In the genomic region with DNA sequence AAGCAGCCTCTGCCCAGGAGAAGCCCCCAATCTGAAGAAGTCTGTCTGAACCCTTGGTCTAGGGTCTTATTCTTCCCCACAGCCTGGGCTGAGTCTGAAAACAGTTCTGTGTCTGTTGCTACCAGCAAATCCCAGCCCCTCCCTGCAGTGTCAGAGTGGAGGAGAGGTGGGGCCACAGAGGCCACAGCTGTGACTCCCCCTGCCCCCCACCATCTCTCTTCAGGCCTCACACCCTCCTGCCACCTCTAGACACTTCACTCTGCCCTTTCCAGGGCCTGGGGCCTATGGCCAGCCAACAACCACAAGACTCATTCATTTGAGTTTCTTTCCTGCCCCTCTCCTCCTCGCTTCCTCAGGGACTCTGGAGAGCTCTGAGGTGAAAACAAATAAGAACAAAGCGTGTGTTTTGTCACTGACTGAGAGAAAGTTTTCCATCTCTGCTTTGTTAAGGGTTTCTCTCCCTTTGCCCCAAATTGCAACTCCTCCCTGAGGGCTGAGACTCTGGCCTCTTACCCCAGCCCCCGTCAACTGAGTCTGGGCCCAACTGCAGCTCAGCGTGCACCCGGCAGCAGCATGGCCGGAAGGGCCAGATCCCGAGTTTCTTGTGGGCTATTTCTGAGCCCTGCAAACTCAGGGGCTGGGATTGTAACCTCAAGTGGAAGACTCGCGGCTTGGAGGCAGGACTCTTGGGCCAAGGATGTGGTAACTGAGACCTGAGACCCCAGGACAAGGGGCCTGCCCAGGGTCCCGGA, we compare ENCODE assay signal across 2 cellular contexts.
TF ChIP-seq lines count a peak whose summit lies in the region.

No MANE protein-coding gene starts in this region.

TF ChIP-seq in SK-N-SH treated with all-trans-retinoic acid at 6 μM for 48 hours, 23 proteins besides CTCF, POLR2A, EP300 and RAD21 (continued from another document):
- TF ChIP-seq, protein P1, sequence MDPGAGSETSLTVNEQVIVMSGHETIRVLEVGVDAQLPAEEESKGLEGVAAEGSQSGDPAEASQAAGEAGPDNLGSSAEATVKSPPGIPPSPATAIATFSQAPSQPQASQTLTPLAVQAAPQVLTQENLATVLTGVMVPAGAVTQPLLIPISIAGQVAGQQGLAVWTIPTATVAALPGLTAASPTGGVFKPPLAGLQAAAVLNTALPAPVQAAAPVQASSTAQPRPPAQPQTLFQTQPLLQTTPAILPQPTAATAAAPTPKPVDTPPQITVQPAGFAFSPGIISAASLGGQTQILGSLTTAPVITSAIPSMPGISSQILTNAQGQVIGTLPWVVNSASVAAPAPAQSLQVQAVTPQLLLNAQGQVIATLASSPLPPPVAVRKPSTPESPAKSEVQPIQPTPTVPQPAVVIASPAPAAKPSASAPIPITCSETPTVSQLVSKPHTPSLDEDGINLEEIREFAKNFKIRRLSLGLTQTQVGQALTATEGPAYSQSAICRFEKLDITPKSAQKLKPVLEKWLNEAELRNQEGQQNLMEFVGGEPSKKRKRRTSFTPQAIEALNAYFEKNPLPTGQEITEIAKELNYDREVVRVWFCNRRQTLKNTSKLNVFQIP (CRISPR knock-in tag; IDR thresholded peaks at IDR 0.05; ENCODE audit: borderline replicate concordance, low read depth): no peak
- no peak for TF ChIP-seq CSRNP3 (CRISPR knock-in tag; IDR thresholded peaks at IDR 0.05)
- TF ChIP-seq, protein P2, sequence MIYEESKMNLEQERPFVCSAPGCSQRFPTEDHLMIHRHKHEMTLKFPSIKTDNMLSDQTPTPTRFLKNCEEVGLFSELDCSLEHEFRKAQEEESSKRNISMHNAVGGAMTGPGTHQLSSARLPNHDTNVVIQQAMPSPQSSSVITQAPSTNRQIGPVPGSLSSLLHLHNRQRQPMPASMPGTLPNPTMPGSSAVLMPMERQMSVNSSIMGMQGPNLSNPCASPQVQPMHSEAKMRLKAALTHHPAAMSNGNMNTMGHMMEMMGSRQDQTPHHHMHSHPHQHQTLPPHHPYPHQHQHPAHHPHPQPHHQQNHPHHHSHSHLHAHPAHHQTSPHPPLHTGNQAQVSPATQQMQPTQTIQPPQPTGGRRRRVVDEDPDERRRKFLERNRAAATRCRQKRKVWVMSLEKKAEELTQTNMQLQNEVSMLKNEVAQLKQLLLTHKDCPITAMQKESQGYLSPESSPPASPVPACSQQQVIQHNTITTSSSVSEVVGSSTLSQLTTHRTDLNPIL (CRISPR knock-in tag; IDR thresholded peaks at IDR 0.05; ENCODE audit: low read depth): no peak
- no peak for TF ChIP-seq PPARA (CRISPR knock-in tag; IDR thresholded peaks at IDR 0.05; ENCODE audit: borderline replicate concordance)
- TF ChIP-seq ZC3H10 (CRISPR knock-in tag; IDR thresholded peaks at IDR 0.05): no peak
- no peak for TF ChIP-seq ZFP30 (CRISPR knock-in tag; IDR thresholded peaks at IDR 0.05)
- no peak for TF ChIP-seq ZNF8 (CRISPR knock-in tag; IDR thresholded peaks at IDR 0.05)
- TF ChIP-seq OSR1 (CRISPR knock-in tag; IDR thresholded peaks at IDR 0.05): no peak
- TF ChIP-seq ESRRG (CRISPR knock-in tag; IDR thresholded peaks at IDR 0.05): no peak
- TF ChIP-seq ZNF70 (CRISPR knock-in tag; IDR thresholded peaks at IDR 0.05): no peak
- no peak for TF ChIP-seq ARNTL (CRISPR knock-in tag; IDR thresholded peaks at IDR 0.05; ENCODE audit: borderline replicate concordance, low read depth)
- no peak for TF ChIP-seq CSDC2 (CRISPR knock-in tag; IDR thresholded peaks at IDR 0.05)
- no peak for TF ChIP-seq ZFP3 (CRISPR knock-in tag; IDR thresholded peaks at IDR 0.05)
- no peak for TF ChIP-seq ZNF565 (CRISPR knock-in tag; conservative IDR thresholded peaks at IDR 0.05; ENCODE audit: low read depth)
- TF ChIP-seq RARB (CRISPR knock-in tag; IDR thresholded peaks at IDR 0.05): no peak
- TF ChIP-seq, protein P3, sequence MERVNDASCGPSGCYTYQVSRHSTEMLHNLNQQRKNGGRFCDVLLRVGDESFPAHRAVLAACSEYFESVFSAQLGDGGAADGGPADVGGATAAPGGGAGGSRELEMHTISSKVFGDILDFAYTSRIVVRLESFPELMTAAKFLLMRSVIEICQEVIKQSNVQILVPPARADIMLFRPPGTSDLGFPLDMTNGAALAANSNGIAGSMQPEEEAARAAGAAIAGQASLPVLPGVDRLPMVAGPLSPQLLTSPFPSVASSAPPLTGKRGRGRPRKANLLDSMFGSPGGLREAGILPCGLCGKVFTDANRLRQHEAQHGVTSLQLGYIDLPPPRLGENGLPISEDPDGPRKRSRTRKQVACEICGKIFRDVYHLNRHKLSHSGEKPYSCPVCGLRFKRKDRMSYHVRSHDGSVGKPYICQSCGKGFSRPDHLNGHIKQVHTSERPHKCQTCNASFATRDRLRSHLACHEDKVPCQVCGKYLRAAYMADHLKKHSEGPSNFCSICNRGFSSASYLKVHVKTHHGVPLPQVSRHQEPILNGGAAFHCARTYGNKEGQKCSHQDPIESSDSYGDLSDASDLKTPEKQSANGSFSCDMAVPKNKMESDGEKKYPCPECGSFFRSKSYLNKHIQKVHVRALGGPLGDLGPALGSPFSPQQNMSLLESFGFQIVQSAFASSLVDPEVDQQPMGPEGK (CRISPR knock-in tag; IDR thresholded peaks at IDR 0.05; ENCODE audit: borderline replicate concordance): no peak
- no peak for TF ChIP-seq TCF4 (CRISPR knock-in tag; IDR thresholded peaks at IDR 0.05; ENCODE audit: borderline replicate concordance)

TF ChIP-seq in SK-N-SH, 30 proteins besides CTCF, POLR2A, EP300 and RAD21 (continued from another document):
- TF ChIP-seq, protein P4, sequence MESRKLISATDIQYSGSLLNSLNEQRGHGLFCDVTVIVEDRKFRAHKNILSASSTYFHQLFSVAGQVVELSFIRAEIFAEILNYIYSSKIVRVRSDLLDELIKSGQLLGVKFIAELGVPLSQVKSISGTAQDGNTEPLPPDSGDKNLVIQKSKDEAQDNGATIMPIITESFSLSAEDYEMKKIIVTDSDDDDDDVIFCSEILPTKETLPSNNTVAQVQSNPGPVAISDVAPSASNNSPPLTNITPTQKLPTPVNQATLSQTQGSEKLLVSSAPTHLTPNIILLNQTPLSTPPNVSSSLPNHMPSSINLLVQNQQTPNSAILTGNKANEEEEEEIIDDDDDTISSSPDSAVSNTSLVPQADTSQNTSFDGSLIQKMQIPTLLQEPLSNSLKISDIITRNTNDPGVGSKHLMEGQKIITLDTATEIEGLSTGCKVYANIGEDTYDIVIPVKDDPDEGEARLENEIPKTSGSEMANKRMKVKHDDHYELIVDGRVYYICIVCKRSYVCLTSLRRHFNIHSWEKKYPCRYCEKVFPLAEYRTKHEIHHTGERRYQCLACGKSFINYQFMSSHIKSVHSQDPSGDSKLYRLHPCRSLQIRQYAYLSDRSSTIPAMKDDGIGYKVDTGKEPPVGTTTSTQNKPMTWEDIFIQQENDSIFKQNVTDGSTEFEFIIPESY (IDR thresholded peaks at IDR 0.05; ENCODE audit: borderline replicate concordance, low read depth): no peak
- TF ChIP-seq RFX5 (IDR thresholded peaks at IDR 0.05; ENCODE audit: low read length) (no peak), IRF3 (IDR thresholded peaks at IDR 0.05; ENCODE audit: low read depth, low read length) (no peak), GATA2 (CRISPR knock-in tag; IDR thresholded peaks at IDR 0.05) (no peak), TCF12 (IDR thresholded peaks at IDR 0.05) (no peak)
- TF ChIP-seq, protein P5, sequence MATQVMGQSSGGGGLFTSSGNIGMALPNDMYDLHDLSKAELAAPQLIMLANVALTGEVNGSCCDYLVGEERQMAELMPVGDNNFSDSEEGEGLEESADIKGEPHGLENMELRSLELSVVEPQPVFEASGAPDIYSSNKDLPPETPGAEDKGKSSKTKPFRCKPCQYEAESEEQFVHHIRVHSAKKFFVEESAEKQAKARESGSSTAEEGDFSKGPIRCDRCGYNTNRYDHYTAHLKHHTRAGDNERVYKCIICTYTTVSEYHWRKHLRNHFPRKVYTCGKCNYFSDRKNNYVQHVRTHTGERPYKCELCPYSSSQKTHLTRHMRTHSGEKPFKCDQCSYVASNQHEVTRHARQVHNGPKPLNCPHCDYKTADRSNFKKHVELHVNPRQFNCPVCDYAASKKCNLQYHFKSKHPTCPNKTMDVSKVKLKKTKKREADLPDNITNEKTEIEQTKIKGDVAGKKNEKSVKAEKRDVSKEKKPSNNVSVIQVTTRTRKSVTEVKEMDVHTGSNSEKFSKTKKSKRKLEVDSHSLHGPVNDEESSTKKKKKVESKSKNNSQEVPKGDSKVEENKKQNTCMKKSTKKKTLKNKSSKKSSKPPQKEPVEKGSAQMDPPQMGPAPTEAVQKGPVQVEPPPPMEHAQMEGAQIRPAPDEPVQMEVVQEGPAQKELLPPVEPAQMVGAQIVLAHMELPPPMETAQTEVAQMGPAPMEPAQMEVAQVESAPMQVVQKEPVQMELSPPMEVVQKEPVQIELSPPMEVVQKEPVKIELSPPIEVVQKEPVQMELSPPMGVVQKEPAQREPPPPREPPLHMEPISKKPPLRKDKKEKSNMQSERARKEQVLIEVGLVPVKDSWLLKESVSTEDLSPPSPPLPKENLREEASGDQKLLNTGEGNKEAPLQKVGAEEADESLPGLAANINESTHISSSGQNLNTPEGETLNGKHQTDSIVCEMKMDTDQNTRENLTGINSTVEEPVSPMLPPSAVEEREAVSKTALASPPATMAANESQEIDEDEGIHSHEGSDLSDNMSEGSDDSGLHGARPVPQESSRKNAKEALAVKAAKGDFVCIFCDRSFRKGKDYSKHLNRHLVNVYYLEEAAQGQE (IDR thresholded peaks at IDR 0.05; ENCODE audit: low read depth, low read length): no peak
- TF ChIP-seq, protein P6, sequence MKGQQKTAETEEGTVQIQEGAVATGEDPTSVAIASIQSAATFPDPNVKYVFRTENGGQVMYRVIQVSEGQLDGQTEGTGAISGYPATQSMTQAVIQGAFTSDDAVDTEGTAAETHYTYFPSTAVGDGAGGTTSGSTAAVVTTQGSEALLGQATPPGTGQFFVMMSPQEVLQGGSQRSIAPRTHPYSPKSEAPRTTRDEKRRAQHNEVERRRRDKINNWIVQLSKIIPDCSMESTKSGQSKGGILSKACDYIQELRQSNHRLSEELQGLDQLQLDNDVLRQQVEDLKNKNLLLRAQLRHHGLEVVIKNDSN (IDR thresholded peaks at IDR 0.05; ENCODE audit: borderline replicate concordance, low read depth): no peak
